In the genomic region with DNA sequence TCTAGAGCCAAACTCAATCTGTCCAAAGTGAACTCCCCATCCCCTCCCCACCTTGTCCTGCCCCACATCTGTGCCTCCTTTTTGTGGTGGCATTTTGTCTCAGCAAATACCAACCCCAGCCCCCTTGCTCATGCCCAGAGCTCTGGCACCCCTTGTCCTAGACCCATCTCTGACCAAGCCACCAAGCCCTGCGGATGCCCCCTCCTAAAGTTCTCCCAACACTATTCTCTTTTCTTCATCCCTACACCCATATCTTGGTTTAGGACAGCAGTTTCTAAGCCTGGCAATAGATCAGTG, we compare ENCODE assay signal across 16 cellular contexts. TPM values are rescaled to one million over a fixed set of nuclear protein-coding genes. Genes with fewer than 3 reads are reported as not detected.
DNase-seq lines count a peak whose midpoint lies in the region; ATAC-seq and TF ChIP-seq lines count a peak whose summit lies in the region.
"Had no signal": no experiment of that assay in that cellular context is flagged by ENCODE, and none has a peak within 500 bp of the region (broad histone marks: within the 10 kb centered on the region; RNA-seq: fewer than 3 reads in every experiment).

No MANE protein-coding gene starts in this region.

- no peak overlapping the region for H3K4me3 Mint-ChIP-seq in activated T-cell treated with anti-CD3 and anti-CD28 coated beads, Interleukin-2, amount 50 U/mL, for 24 hours
- H3K4me3 Mint-ChIP-seq in activated T-cell treated with anti-CD3 and anti-CD28 coated beads, Interleukin-2, amount 50 U/mL, for 72 hours, result no peak overlapping the region
- H3K4me3 Mint-ChIP-seq in CD4-positive, alpha-beta memory T cell, result no peak overlapping the region
- no peak overlapping the region for H3K4me3 Mint-ChIP-seq in activated T-helper 2 cell treated with anti-CD3 and anti-CD28 coated beads, Interferon-gamma antibody, Interleukin-2, Interleukin-4, amounts not matched to agents 10 μg/mL and 5 μg/mL and 100 μg/mL, durations not matched to agents 14 hours and 24 hours and 36 hours (ENCODE audit: low read depth)
- H3K4me3 Mint-ChIP-seq: H9 had no signal

- peaks cover 30% of the 10 kb centered on the region for H3K36me3 ChIP-seq in CD4-positive, alpha-beta memory T cell (ENCODE audit: insufficient read depth, low read length)
- peaks cover 85% of the 10 kb centered on the region for H3K36me3 ChIP-seq in neutrophil

- no peak for DNase-seq in activated T-cell treated with anti-CD3 and anti-CD28 coated beads, Interleukin-2, amount 50 U/mL, for 24 hours
- no peak for DNase-seq in activated T-cell treated with anti-CD3 and anti-CD28 coated beads, Interleukin-2, amount 50 U/mL, for 72 hours
- no peak for DNase-seq in CD4-positive, alpha-beta memory T cell
- no peak for DNase-seq in activated T-helper 2 cell treated with anti-CD3 and anti-CD28 coated beads, Interferon-gamma antibody, Interleukin-2, Interleukin-4, amounts not matched to agents 10 μg/mL and 5 μg/mL and 100 μg/mL, durations not matched to agents 14 hours and 24 hours and 36 hours (ENCODE audit: low spot score)
- DNase-seq in NCI-H526 treated with DMSO at 0.1 percent for 48 hours (lab: John Stamatoyannopoulos, UW), result no peak
- DNase-seq: AML-193, H9, IMR-90, NCI-H1105 treated with DMSO at 0.1 percent for 48 hours, NCI-H187, NCI-H446, NCI-H748 treated with DMSO at 0.1 percent for 48 hours, PC-3 had no signal

- no peak overlapping the region for H3K27ac ChIP-seq in CD4-positive, alpha-beta memory T cell (ENCODE audit: low read depth, low read length)
- peak overlapping the region; percentile 25 for H3K27ac ChIP-seq in neutrophil

- H3K36me3 Mint-ChIP-seq in activated T-cell treated with anti-CD3 and anti-CD28 coated beads, Interleukin-2, amount 50 U/mL, for 24 hours (ENCODE audit: low read depth), result peaks cover 58% of the 10 kb centered on the region
- peaks cover 3 to 7% of the 10 kb centered on the region in 2 donors for H3K36me3 Mint-ChIP-seq in activated T-cell treated with anti-CD3 and anti-CD28 coated beads, Interleukin-2, amount 50 U/mL, for 72 hours (ENCODE audit: insufficient read depth in 2 of 2)
- H3K36me3 Mint-ChIP-seq in CD4-positive, alpha-beta memory T cell, result peaks cover 8 to 38% of the 10 kb centered on the region in 2 donors
- peaks cover 35% of the 10 kb centered on the region for H3K36me3 Mint-ChIP-seq in activated T-helper 2 cell treated with anti-CD3 and anti-CD28 coated beads, Interferon-gamma antibody, Interleukin-2, Interleukin-4, amounts not matched to agents 10 μg/mL and 5 μg/mL and 100 μg/mL, durations not matched to agents 14 hours and 24 hours and 36 hours (ENCODE audit: low read depth)

- H3K27me3 Mint-ChIP-seq in activated T-cell treated with anti-CD3 and anti-CD28 coated beads, Interleukin-2, amount 50 U/mL, for 24 hours, result no peaks in the 10 kb centered on the region
- no peaks in the 10 kb centered on the region for H3K27me3 Mint-ChIP-seq in activated T-cell treated with anti-CD3 and anti-CD28 coated beads, Interleukin-2, amount 50 U/mL, for 72 hours (ENCODE audit: low read depth)
- H3K27me3 Mint-ChIP-seq in CD4-positive, alpha-beta memory T cell, result no peaks in the 10 kb centered on the region
- no peaks in the 10 kb centered on the region for H3K27me3 Mint-ChIP-seq in activated T-helper 2 cell treated with anti-CD3 and anti-CD28 coated beads, Interferon-gamma antibody, Interleukin-2, Interleukin-4, amounts not matched to agents 10 μg/mL and 5 μg/mL and 100 μg/mL, durations not matched to agents 14 hours and 24 hours and 36 hours (ENCODE audit: low read depth)

- POLR2A ChIA-PET in CD4-positive, alpha-beta memory T cell (lab: Charles Lee; ENCODE audit: partially characterized antibody), result interaction anchor here (0.9 kb wide), 1 partner anchor 13 kb away, joined by 3 read pairs; no protein-coding TSS in a partner anchor

- no peak for ATAC-seq in activated T-cell treated with anti-CD3 and anti-CD28 coated beads, Interleukin-2, amount 50 U/mL, for 72 hours (replicated peaks in 1 of 2)
- ATAC-seq in HG02798 (IDR thresholded peaks at IDR 0.05; ENCODE audit: poor library complexity, unreplicated experiment) (no peak), HG03469 (IDR thresholded peaks at IDR 0.05; ENCODE audit: unreplicated experiment) (no peak)
- ATAC-seq: PC-3 had no signal

- no peaks in the 10 kb centered on the region for H3K9me3 Mint-ChIP-seq in activated T-cell treated with anti-CD3 and anti-CD28 coated beads, Interleukin-2, amount 50 U/mL, for 24 hours
- no peaks in the 10 kb centered on the region for H3K9me3 Mint-ChIP-seq in activated T-cell treated with anti-CD3 and anti-CD28 coated beads, Interleukin-2, amount 50 U/mL, for 72 hours
- H3K9me3 Mint-ChIP-seq in CD4-positive, alpha-beta memory T cell, result no peaks in the 10 kb centered on the region
- H3K9me3 Mint-ChIP-seq in activated T-helper 2 cell treated with anti-CD3 and anti-CD28 coated beads, Interferon-gamma antibody, Interleukin-2, Interleukin-4, amounts not matched to agents 10 μg/mL and 5 μg/mL and 100 μg/mL, durations not matched to agents 14 hours and 24 hours and 36 hours, result no peaks in the 10 kb centered on the region
- H3K9me3 Mint-ChIP-seq: H9 had no signal

- peaks cover 7% of the 10 kb centered on the region for H3K4me1 Mint-ChIP-seq in activated T-cell treated with anti-CD3 and anti-CD28 coated beads, Interleukin-2, amount 50 U/mL, for 24 hours (ENCODE audit: low read depth)
- peaks cover 6% of the 10 kb centered on the region for H3K4me1 Mint-ChIP-seq in activated T-cell treated with anti-CD3 and anti-CD28 coated beads, Interleukin-2, amount 50 U/mL, for 72 hours (ENCODE audit: low read depth)
- H3K4me1 Mint-ChIP-seq in CD4-positive, alpha-beta memory T cell, result peaks cover 2 to 15% (median 6%) of the 10 kb centered on the region in 4 donors
- no peaks in the 10 kb centered on the region for H3K4me1 Mint-ChIP-seq in activated T-helper 2 cell treated with anti-CD3 and anti-CD28 coated beads, Interferon-gamma antibody, Interleukin-2, Interleukin-4, amounts not matched to agents 10 μg/mL and 5 μg/mL and 100 μg/mL, durations not matched to agents 14 hours and 24 hours and 36 hours (ENCODE audit: low read depth)

- intact Hi-C loops in CD4-positive, alpha-beta memory T cell (cut with micrococcal nuclease), result no loop called here
- intact Hi-C loops in activated T-helper 2 cell treated with anti-CD3 and anti-CD28 coated beads, Interferon-gamma antibody, Interleukin-2, Interleukin-4, amounts not matched to agents 10 μg/mL and 5 μg/mL and 100 μg/mL, durations not matched to agents 14 hours and 24 hours and 36 hours (cut with micrococcal nuclease), result loop anchor here (2.0 to 5.0 kb wide), 2 partner anchors 228 to 363 kb away; a partner anchor contains a TSS

- H3K27ac Mint-ChIP-seq in activated T-cell treated with anti-CD3 and anti-CD28 coated beads, Interleukin-2, amount 50 U/mL, for 24 hours, result peak overlapping the region; percentile 61
- no peak overlapping the region for H3K27ac Mint-ChIP-seq in activated T-cell treated with anti-CD3 and anti-CD28 coated beads, Interleukin-2, amount 50 U/mL, for 72 hours
- H3K27ac Mint-ChIP-seq in CD4-positive, alpha-beta memory T cell, result peak overlapping the region in 4 of 7 donors; percentile 17 to 72 (median 19)
- peak overlapping the region; percentile 1 for H3K27ac Mint-ChIP-seq in activated T-helper 2 cell treated with anti-CD3 and anti-CD28 coated beads, Interferon-gamma antibody, Interleukin-2, Interleukin-4, amounts not matched to agents 10 μg/mL and 5 μg/mL and 100 μg/mL, durations not matched to agents 14 hours and 24 hours and 36 hours
- H3K27ac Mint-ChIP-seq: H9 had no signal

- H3K9me3 ChIP-seq in CD4-positive, alpha-beta memory T cell (ENCODE audit: control insufficient read depth in 1 of 2, low read length in 2 of 2), result no peaks in the 10 kb centered on the region
- H3K9me3 ChIP-seq in neutrophil, result no peaks in the 10 kb centered on the region

- TF ChIP-seq CTCF in neutrophil (IDR thresholded peaks at IDR 0.05), result no peak

- H3K4me3 ChIP-seq in CD4-positive, alpha-beta memory T cell (ENCODE audit: low read length in 2 of 2), result no peak overlapping the region
- no peak overlapping the region for H3K4me3 ChIP-seq in neutrophil (ENCODE audit: low read depth in 1 of 2, low read length in 1 of 2)

- no peaks in the 10 kb centered on the region for H3K27me3 ChIP-seq in CD4-positive, alpha-beta memory T cell (ENCODE audit: insufficient read depth, low read length)
- no peaks in the 10 kb centered on the region for H3K27me3 ChIP-seq in neutrophil

- CTCF ChIA-PET in CD4-positive, alpha-beta memory T cell (lab: Charles Lee; ENCODE audit: partially characterized antibody), result interaction anchor here (0.8 to 4.1 kb wide), 10 partner anchors 7 to 361 kb away, joined by 3 to 38 read pairs (median 4); a partner anchor contains a TSS

- H3K4me1 ChIP-seq in CD4-positive, alpha-beta memory T cell (ENCODE audit: insufficient read depth, low read length), result no peaks in the 10 kb centered on the region
- H3K4me1 ChIP-seq in neutrophil (ENCODE audit: control insufficient read depth in 1 of 2, insufficient read depth in 1 of 2, low read depth in 1 of 2, low read length in 1 of 2), result peaks cover 3 to 4% of the 10 kb centered on the region in 2 experiments

RNA-seq across cellular contexts. Expression of a gene that starts 17.7 kb away (rescaled TPM):
- total RNA-seq in activated T-cell treated with anti-CD3 and anti-CD28 coated beads, Interleukin-2, amount 50 U/mL, for 72 hours, result 10 to 100 TPM; 49.7 to 52.9 TPM
- total RNA-seq in CD4-positive, alpha-beta memory T cell, result 10 to 100 TPM; 78.7 to 82.8 TPM
- polyA plus RNA-seq in CD4-positive, alpha-beta memory T cell, result 10 to 100 TPM; 52.4 to 76.3 TPM
- total RNA-seq in activated T-helper 2 cell treated with anti-CD3 and anti-CD28 coated beads, Interferon-gamma antibody, Interleukin-2, Interleukin-4, amounts not matched to agents 10 μg/mL and 5 μg/mL and 100 μg/mL, durations not matched to agents 14 hours and 24 hours and 36 hours, result 68.6 and 69.5 TPM in 2 replicates

RNA-seq across cellular contexts. Expression of a gene that starts 19.3 kb away (rescaled TPM):
- total RNA-seq in activated T-cell treated with anti-CD3 and anti-CD28 coated beads, Interleukin-2, amount 50 U/mL, for 72 hours, result 10 to 100 TPM; 27.3 to 38.2 TPM
- 10 to 100 TPM; 50.5 to 57.4 TPM for total RNA-seq in CD4-positive, alpha-beta memory T cell
- polyA plus RNA-seq in CD4-positive, alpha-beta memory T cell, result 100 to 1,000 TPM; 104 to 129 TPM
- 36.5 and 46.5 TPM in 2 replicates for total RNA-seq in activated T-helper 2 cell treated with anti-CD3 and anti-CD28 coated beads, Interferon-gamma antibody, Interleukin-2, Interleukin-4, amounts not matched to agents 10 μg/mL and 5 μg/mL and 100 μg/mL, durations not matched to agents 14 hours and 24 hours and 36 hours

RNA-seq across cellular contexts. Expression of a gene that starts 46.1 kb away (rescaled TPM):
- total RNA-seq in activated T-cell treated with anti-CD3 and anti-CD28 coated beads, Interleukin-2, amount 50 U/mL, for 72 hours, result 10 to 100 TPM; 46.3 to 51.8 TPM
- total RNA-seq in CD4-positive, alpha-beta memory T cell, result 10 to 100 TPM; 39.6 to 43.9 TPM
- polyA plus RNA-seq in CD4-positive, alpha-beta memory T cell, result 10 to 100 TPM; 13.3 to 18.0 TPM
- total RNA-seq in activated T-helper 2 cell treated with anti-CD3 and anti-CD28 coated beads, Interferon-gamma antibody, Interleukin-2, Interleukin-4, amounts not matched to agents 10 μg/mL and 5 μg/mL and 100 μg/mL, durations not matched to agents 14 hours and 24 hours and 36 hours, result 62.2 and 65.8 TPM in 2 replicates
